In the genomic region with DNA sequence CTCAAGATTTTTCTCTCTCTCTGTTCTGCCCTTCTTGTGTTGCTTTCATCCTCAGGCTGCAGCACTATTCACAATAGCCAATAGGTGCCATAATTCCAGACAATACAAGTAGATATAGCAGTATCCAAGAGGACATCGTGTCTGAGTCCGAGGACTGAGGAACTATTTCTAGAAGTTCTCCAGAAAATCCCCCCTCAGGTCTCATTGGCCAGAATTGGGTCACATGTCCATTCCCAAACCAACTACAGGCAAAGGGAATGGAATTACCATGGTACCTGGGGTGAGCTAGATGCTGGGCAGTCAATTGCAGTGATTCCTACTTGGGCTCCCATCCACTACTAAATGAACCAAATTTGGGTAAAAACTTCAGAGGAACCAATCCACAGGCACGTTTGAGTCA, we compare ENCODE assay signal across 29 cellular contexts.
"Had no signal": no experiment of that assay in that cellular context is flagged by ENCODE, and none has a peak within 500 bp of the region (broad histone marks: within the 10 kb centered on the region; RNA-seq: fewer than 3 reads in every experiment).

No MANE protein-coding gene starts in this region.

- H3K27ac Mint-ChIP-seq: dendritic cell treated with granulocyte-macrophage colony-stimulating factor and Interleukin-4, amounts not matched to agents 40 ng/mL and 50 ng/mL, for 4 days; effector memory CD8-positive, alpha-beta T cell; endodermal cell had no signal

- H3K9me3 Mint-ChIP-seq: dendritic cell treated with granulocyte-macrophage colony-stimulating factor and Interleukin-4, amounts not matched to agents 40 ng/mL and 50 ng/mL, for 4 days; effector memory CD8-positive, alpha-beta T cell; endodermal cell had no signal

- H3K36me3 ChIP-seq: colonic mucosa, esophagus muscularis mucosa, esophagus squamous epithelium, gastrocnemius medialis, gastroesophageal sphincter, heart left ventricle, heart right ventricle had no signal

- H3K27ac ChIP-seq: colonic mucosa, coronary artery, dorsolateral prefrontal cortex, epithelial cell of prostate, esophagus muscularis mucosa, esophagus squamous epithelium, foreskin keratinocyte, gastrocnemius medialis, gastroesophageal sphincter, heart left ventricle, heart right ventricle had no signal

- FAIRE-seq: colon, endometrium, endothelial cell of umbilical vein, frontal cortex had no signal

- H3K27me3 Mint-ChIP-seq: dendritic cell treated with granulocyte-macrophage colony-stimulating factor and Interleukin-4, amounts not matched to agents 40 ng/mL and 50 ng/mL, for 4 days had no signal

- H3K9me3 ChIP-seq: colonic mucosa, esophagus muscularis mucosa, esophagus squamous epithelium, gastrocnemius medialis, gastroesophageal sphincter, heart right ventricle had no signal

- H3K4me3 Mint-ChIP-seq: dendritic cell treated with granulocyte-macrophage colony-stimulating factor and Interleukin-4, amounts not matched to agents 40 ng/mL and 50 ng/mL, for 4 days; effector memory CD8-positive, alpha-beta T cell; endodermal cell had no signal

- ATAC-seq: effector memory CD8-positive, alpha-beta T cell; esophagus mucosa; foreskin keratinocyte; gastrocnemius medialis; gastroesophageal sphincter; heart left ventricle; heart right ventricle had no signal

- DNase-seq: colonic mucosa; cortex of kidney; dermis blood vessel endothelial cell; dorsolateral prefrontal cortex; effector CD4-positive, alpha-beta T cell; effector CD8-positive, alpha-beta T cell; effector memory CD4-positive, alpha-beta T cell; effector memory CD8-positive, alpha-beta T cell; endodermal cell; erythroblast; esophagus squamous epithelium; foreskin fibroblast; foreskin keratinocyte; foreskin melanocyte; gastrocnemius medialis; glutamatergic neuron; head of caudate nucleus; heart left ventricle; heart right ventricle had no signal

- H3K27me3 ChIP-seq: colonic mucosa, dorsolateral prefrontal cortex, esophagus muscularis mucosa, esophagus squamous epithelium, gastrocnemius medialis, gastroesophageal sphincter, heart left ventricle, heart right ventricle had no signal

- H3K4me1 ChIP-seq: colonic mucosa, esophagus muscularis mucosa, esophagus squamous epithelium, foreskin keratinocyte, gastrocnemius medialis, gastroesophageal sphincter, heart right ventricle had no signal

- H3K4me3 ChIP-seq: colonic mucosa, coronary artery, dorsolateral prefrontal cortex, esophagus muscularis mucosa, esophagus squamous epithelium, gastrocnemius medialis, gastroesophageal sphincter, heart left ventricle, heart right ventricle had no signal
